In genomic region chr14:34081126-34081575, GRCh38 we compare ENCODE assay signal across 11 cellular contexts.
A peak's percentile ranks its signal among the peaks of the same experiment; 100 is the strongest.
DNase-seq lines count a peak whose midpoint lies in the region; ATAC-seq and TF ChIP-seq lines count a peak whose summit lies in the region.
"Had no signal": no experiment of that assay in that cellular context is flagged by ENCODE, and none has a peak within 500 bp of the region (broad histone marks: within the 10 kb centered on the region; RNA-seq: fewer than 3 reads in every experiment).

No MANE protein-coding gene starts in this region.

- WGBS in right cardiac atrium, result 41% methylated on average over 7 of the region's 7 CpGs

- no peaks in the 10 kb centered on the region for H3K9me3 Mint-ChIP-seq in WTC11

- H3K9me3 ChIP-seq in right cardiac atrium (ENCODE audit: control insufficient read depth, low read length) (no peaks in the 10 kb centered on the region), tibial artery (no peaks in the 10 kb centered on the region)

- peak; percentile 54 for DNase-seq in NCI-H2029 (lab: John Stamatoyannopoulos, UW)
- no peak for DNase-seq in NCI-H2029 treated with DMSO at 0.1 percent for 48 hours (lab: John Stamatoyannopoulos, UW)
- no peak for DNase-seq in WTC11 (ENCODE audit: low spot score)
- DNase-seq in right cardiac atrium, result peak in 1 of 3 donors; percentile 48
- no peak for DNase-seq in tibial artery
- DNase-seq in dedifferentiated amniotic fluid mesenchymal stem cell (ENCODE audit: extremely low spot score), result no peak
- DNase-seq in NCI-H526 (lab: John Stamatoyannopoulos, UW), result no peak
- no peak for DNase-seq in NCI-H146 treated with DMSO at 0.1 percent for 48 hours (lab: John Stamatoyannopoulos, UW; ENCODE audit: unreplicated experiment)
- DNase-seq: activated gamma-delta T cell, WERI-Rb-1 had no signal

- POLR2A ChIA-PET in WTC11 (lab: Charles Lee), result no interaction called here

- H3K4me3 Mint-ChIP-seq in WTC11, result no peak overlapping the region

- H3K27me3 Mint-ChIP-seq in WTC11 (ENCODE audit: low read depth), result peaks cover 12% of the 10 kb centered on the region

- H3K4me3 ChIP-seq in right cardiac atrium (ENCODE audit: low read length) (no peak overlapping the region), tibial artery (no peak overlapping the region)

- H3K4me1 Mint-ChIP-seq in WTC11, result peaks cover 6% of the 10 kb centered on the region

- ATAC-seq in WTC11, result no peak
- peak; percentile 92 to 94 for ATAC-seq in right cardiac atrium
- ATAC-seq: sciatic nerve had no signal

- TF ChIP-seq CTCF in WTC11 (IDR thresholded peaks at IDR 0.05), result no peak
- no peak for TF ChIP-seq CTCF in tibial artery (IDR thresholded peaks at IDR 0.05)

- no peaks in the 10 kb centered on the region for H3K36me3 Mint-ChIP-seq in WTC11

- peak overlapping the region; percentile 11; the same call in 1 of the 2 replicates for H3K27ac Mint-ChIP-seq in WTC11

- peak overlapping the region; percentile 99 for H3K27ac ChIP-seq in right cardiac atrium (ENCODE audit: low read length)
- H3K27ac ChIP-seq in tibial artery, result peak overlapping the region; percentile 21 to 38
- H3K27ac ChIP-seq: WERI-Rb-1 had no signal

- H3K27me3 ChIP-seq in right cardiac atrium (ENCODE audit: control insufficient read depth, insufficient read depth) (no peaks in the 10 kb centered on the region), tibial artery (no peaks in the 10 kb centered on the region)

- no peaks in the 10 kb centered on the region for H3K36me3 ChIP-seq in tibial artery
- H3K36me3 ChIP-seq: WERI-Rb-1 had no signal

- intact Hi-C loops in right cardiac atrium (cut with DNase I) (no loop called here), tibial artery (cut with DNase I; ENCODE audit: low total_unique reads) (no loop called here)

- CTCF ChIA-PET in WTC11 (lab: Charles Lee), result interaction anchor here (1.3 to 2.3 kb wide), 3 partner anchors 17 to 242 kb away, joined by 3 to 13 read pairs (median 5); no protein-coding TSS in a partner anchor

- peaks cover 5% of the 10 kb centered on the region for H3K4me1 ChIP-seq in right cardiac atrium (ENCODE audit: control insufficient read depth, insufficient read depth, low read length)
- peaks cover 0 to 18% (median 10%) of the 10 kb centered on the region in 4 donors for H3K4me1 ChIP-seq in tibial artery

TF ChIP-seq in WTC11, 78 proteins besides CTCF, POLR2A, EP300 and RAD21:
- TF ChIP-seq FOXK1 (CRISPR knock-in tag; IDR thresholded peaks at IDR 0.05), result no peak
- no peak for TF ChIP-seq CREM (CRISPR knock-in tag; IDR thresholded peaks at IDR 0.05)
TF ChIP-seq in WTC11: peak in this region for 0.
